1 cellular context compared by ENCODE assay signal in the genomic region with DNA sequence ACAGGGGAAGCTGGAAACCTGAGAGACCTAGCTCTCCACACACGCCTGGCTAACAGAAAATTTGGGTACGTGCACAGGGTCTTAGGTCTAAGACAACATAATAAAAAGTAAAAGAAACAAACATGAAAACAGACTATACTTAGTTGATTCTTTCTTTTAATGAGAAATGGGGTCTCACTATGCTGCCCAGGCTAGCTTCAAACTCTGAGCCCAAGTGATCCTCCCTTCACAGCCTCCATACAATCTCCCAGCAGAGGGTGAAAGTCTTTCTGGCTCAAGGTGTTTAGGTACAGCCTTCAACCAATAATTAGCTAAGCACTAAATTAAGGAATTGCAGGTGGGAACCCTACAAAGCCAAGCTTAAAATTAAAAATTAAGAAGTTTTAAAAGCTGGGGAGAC.
A peak's percentile ranks its signal among the peaks of the same experiment; 100 is the strongest.
TF ChIP-seq lines count a peak whose summit lies in the region.

No MANE protein-coding gene starts in this region.

TF ChIP-seq in HepG2, 621 proteins besides CTCF, POLR2A, EP300 and RAD21 (continued from another document):
- TF ChIP-seq, protein P1, sequence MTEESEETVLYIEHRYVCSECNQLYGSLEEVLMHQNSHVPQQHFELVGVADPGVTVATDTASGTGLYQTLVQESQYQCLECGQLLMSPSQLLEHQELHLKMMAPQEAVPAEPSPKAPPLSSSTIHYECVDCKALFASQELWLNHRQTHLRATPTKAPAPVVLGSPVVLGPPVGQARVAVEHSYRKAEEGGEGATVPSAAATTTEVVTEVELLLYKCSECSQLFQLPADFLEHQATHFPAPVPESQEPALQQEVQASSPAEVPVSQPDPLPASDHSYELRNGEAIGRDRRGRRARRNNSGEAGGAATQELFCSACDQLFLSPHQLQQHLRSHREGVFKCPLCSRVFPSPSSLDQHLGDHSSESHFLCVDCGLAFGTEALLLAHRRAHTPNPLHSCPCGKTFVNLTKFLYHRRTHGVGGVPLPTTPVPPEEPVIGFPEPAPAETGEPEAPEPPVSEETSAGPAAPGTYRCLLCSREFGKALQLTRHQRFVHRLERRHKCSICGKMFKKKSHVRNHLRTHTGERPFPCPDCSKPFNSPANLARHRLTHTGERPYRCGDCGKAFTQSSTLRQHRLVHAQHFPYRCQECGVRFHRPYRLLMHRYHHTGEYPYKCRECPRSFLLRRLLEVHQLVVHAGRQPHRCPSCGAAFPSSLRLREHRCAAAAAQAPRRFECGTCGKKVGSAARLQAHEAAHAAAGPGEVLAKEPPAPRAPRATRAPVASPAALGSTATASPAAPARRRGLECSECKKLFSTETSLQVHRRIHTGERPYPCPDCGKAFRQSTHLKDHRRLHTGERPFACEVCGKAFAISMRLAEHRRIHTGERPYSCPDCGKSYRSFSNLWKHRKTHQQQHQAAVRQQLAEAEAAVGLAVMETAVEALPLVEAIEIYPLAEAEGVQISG (CRISPR knock-in tag; IDR thresholded peaks at IDR 0.05), result no peak
- peak; percentile 90 for TF ChIP-seq ZNF121 (CRISPR knock-in tag; IDR thresholded peaks at IDR 0.05)
